Comparison of ENCODE assay signal across 8 cellular contexts in the genomic region with DNA sequence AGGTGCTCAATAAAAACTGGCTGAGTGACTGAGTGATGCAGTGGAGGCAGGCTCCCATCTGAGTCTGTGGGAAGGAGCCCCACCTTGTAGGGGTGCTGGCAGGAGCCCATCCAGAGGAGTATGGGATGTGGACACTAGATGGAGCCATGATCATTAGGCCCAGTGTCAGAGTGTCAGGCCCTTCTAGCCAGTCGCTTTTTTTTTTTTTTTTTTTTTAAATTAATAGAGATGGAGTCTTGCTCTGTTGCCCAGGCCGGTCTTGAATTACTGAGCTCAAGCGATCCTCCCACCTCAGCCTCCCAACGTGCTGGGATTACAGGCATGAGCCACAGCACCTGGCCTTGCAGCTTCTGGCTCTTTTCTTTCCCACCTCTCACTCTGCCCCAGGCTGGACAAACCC. TPM values are rescaled to one million over a fixed set of nuclear protein-coding genes. Genes with fewer than 3 reads are reported as not detected.
DNase-seq lines count a peak whose midpoint lies in the region; ATAC-seq and TF ChIP-seq lines count a peak whose summit lies in the region.

No MANE protein-coding gene starts in this region.

- H3K4me1 Mint-ChIP-seq in CD4-positive, CD25-positive, alpha-beta regulatory T cell = peaks cover 0 to 7% (median 2%) of the 10 kb centered on the region in 4 donors
- H3K4me1 Mint-ChIP-seq in naive B cell = peaks cover 14 to 25% (median 21%) of the 10 kb centered on the region in 3 donors

- DNase-seq in CD4-positive, CD25-positive, alpha-beta regulatory T cell = peak; percentile 18 to 78 (median 58)
- DNase-seq in GM19240 (ENCODE audit: insufficient read length, low spot score) (peak; percentile 93), HL-60 (ENCODE audit: low read depth in 1 of 2, low spot score in 1 of 2) (peak in 1 of 2 experiments; percentile 81), NOMO-1 (lab: John Stamatoyannopoulos, UW; ENCODE audit: unreplicated experiment in 2 of 2) (peak; percentile 69 to 74), erythroblast (lab: John Stamatoyannopoulos, UW) (peak; percentile 80 to 83), naive B cell (peak; percentile 66), upper lobe of left lung (peak in 1 of 2 donors; percentile 64)
- DNase-seq in activated CD8-positive, alpha-beta memory T cell treated with anti-CD3 and anti-CD28 coated beads, Interleukin-2, amount 50 U/mL, for 48 hours = peak; percentile 68

- no peak for TF ChIP-seq EP300 in upper lobe of left lung (IDR thresholded peaks at IDR 0.05)

- H3K4me3 Mint-ChIP-seq in CD4-positive, CD25-positive, alpha-beta regulatory T cell = no peak overlapping the region
- H3K4me3 Mint-ChIP-seq in naive B cell = peak overlapping the region in 3 of 8 donors; percentile 25 to 80 (median 35)

- no peaks in the 10 kb centered on the region for H3K27me3 ChIP-seq in CD4-positive, CD25-positive, alpha-beta regulatory T cell (ENCODE audit: control insufficient read depth, insufficient read depth, low read length)
- H3K27me3 ChIP-seq in HL-60 (ENCODE audit: insufficient read depth, poor library complexity, severe bottlenecking) (no peaks in the 10 kb centered on the region), upper lobe of left lung (no peaks in the 10 kb centered on the region)

- TF ChIP-seq POLR2A in erythroblast (IDR thresholded peaks at IDR 0.05; ENCODE audit: low read length) (no peak), upper lobe of left lung (IDR thresholded peaks at IDR 0.05) (no peak)

- no peak overlapping the region for H3K27ac Mint-ChIP-seq in CD4-positive, CD25-positive, alpha-beta regulatory T cell
- H3K27ac Mint-ChIP-seq in naive B cell = peak overlapping the region in 5 of 6 donors; percentile 18 to 92 (median 42)

- ATAC-seq in CD4-positive, CD25-positive, alpha-beta regulatory T cell (ENCODE audit: low read depth in 2 of 2) = peak; percentile 93 to 95
- ATAC-seq in naive B cell (ENCODE audit: low read depth in 2 of 2) (peak; percentile 95), upper lobe of left lung (ENCODE audit: low FRiP score in 2 of 2) (peak; percentile 88 to 94)

- no peaks in the 10 kb centered on the region for H3K9me3 ChIP-seq in CD4-positive, CD25-positive, alpha-beta regulatory T cell (ENCODE audit: control insufficient read depth in 2 of 2, low read length in 2 of 2)
- H3K9me3 ChIP-seq in upper lobe of left lung = no peaks in the 10 kb centered on the region

- peaks cover 3% of the 10 kb centered on the region for H3K36me3 ChIP-seq in CD4-positive, CD25-positive, alpha-beta regulatory T cell (ENCODE audit: control insufficient read depth, insufficient read depth, low read length)
- H3K36me3 ChIP-seq in upper lobe of left lung = peaks cover 0 to 8% (median 3%) of the 10 kb centered on the region in 4 donors

- TF ChIP-seq CTCF in HL-60 (IDR thresholded peaks at IDR 0.05; ENCODE audit: insufficient read depth, low read length) (peak; percentile 84), upper lobe of left lung (IDR thresholded peaks at IDR 0.05) (peak; percentile 40 to 62 (median 52))

- H3K27ac ChIP-seq in CD4-positive, CD25-positive, alpha-beta regulatory T cell (ENCODE audit: insufficient read depth, low read length, poor library complexity, severe bottlenecking) = no peak overlapping the region
- H3K27ac ChIP-seq in HL-60 (replicated peaks) (no peak overlapping the region), upper lobe of left lung (no peak overlapping the region)

- H3K4me1 ChIP-seq in CD4-positive, CD25-positive, alpha-beta regulatory T cell (ENCODE audit: control insufficient read depth, insufficient read depth, low read length, poor library complexity, severe bottlenecking) = no peaks in the 10 kb centered on the region
- H3K4me1 ChIP-seq in upper lobe of left lung = peaks cover 9 to 13% (median 10%) of the 10 kb centered on the region in 4 donors

- H3K4me3 ChIP-seq in CD4-positive, CD25-positive, alpha-beta regulatory T cell (ENCODE audit: low read depth, low read length) = no peak overlapping the region
- H3K4me3 ChIP-seq in HL-60 (replicated peaks; ENCODE audit: insufficient read depth, low read length) = no peak overlapping the region
- H3K4me3 ChIP-seq in upper lobe of left lung = no peak overlapping the region

- H3K36me3 Mint-ChIP-seq in CD4-positive, CD25-positive, alpha-beta regulatory T cell = peaks cover 5% of the 10 kb centered on the region
- H3K36me3 Mint-ChIP-seq in naive B cell = no peaks in the 10 kb centered on the region

- WGBS in upper lobe of left lung, 2 donors = 13 to 15% methylated on average over 4 of the region's 4 CpGs

- H3K9me3 Mint-ChIP-seq in CD4-positive, CD25-positive, alpha-beta regulatory T cell = no peaks in the 10 kb centered on the region
- H3K9me3 Mint-ChIP-seq in naive B cell = no peaks in the 10 kb centered on the region

- H3K27me3 Mint-ChIP-seq in CD4-positive, CD25-positive, alpha-beta regulatory T cell = peaks cover 5% of the 10 kb centered on the region
- no peaks in the 10 kb centered on the region for H3K27me3 Mint-ChIP-seq in naive B cell

RNA-seq across cellular contexts. Expression of a gene that starts 11.5 kb away (rescaled TPM):
- 10.1 TPM for total RNA-seq in CD4-positive, CD25-positive, alpha-beta regulatory T cell
- polyA plus RNA-seq in CD4-positive, CD25-positive, alpha-beta regulatory T cell = 10 to 100 TPM; 20.4 to 38.3 (median 24.2) TPM
- polyA plus RNA-seq in naive B cell (ENCODE audit: low read depth in 6 of 6) = 10 to 100 TPM; 21.0 to 31.9 (median 24.1) TPM
- total RNA-seq in upper lobe of left lung = 10 to 100 TPM; 11.5 to 25.2 (median 17.6) TPM

RNA-seq across cellular contexts. Expression of a gene that starts 11.7 kb away (rescaled TPM):
- 75.5 TPM for total RNA-seq in CD4-positive, CD25-positive, alpha-beta regulatory T cell
- polyA plus RNA-seq in CD4-positive, CD25-positive, alpha-beta regulatory T cell = 10 to 100 TPM; 12.5 to 20.8 (median 17.8) TPM
- polyA plus RNA-seq in naive B cell (ENCODE audit: low read depth in 6 of 6) = 10 to 100 TPM in 5 of 6 donors, 1 to 10 TPM in 1; 9.0 to 45.5 (median 25.4) TPM
- total RNA-seq in upper lobe of left lung = 10 to 100 TPM; 43.3 to 81.5 (median 58.9) TPM

RNA-seq across cellular contexts. Expression of a gene that starts 24.3 kb away (rescaled TPM):
- 44.9 TPM for total RNA-seq in CD4-positive, CD25-positive, alpha-beta regulatory T cell
- polyA plus RNA-seq in CD4-positive, CD25-positive, alpha-beta regulatory T cell = 1 to 10 TPM; 5.2 to 9.5 (median 8.4) TPM
- 10 to 100 TPM in 5 of 6 donors, 1 to 10 TPM in 1; 8.8 to 26.2 (median 18.9) TPM for polyA plus RNA-seq in naive B cell (ENCODE audit: low read depth in 6 of 6)
- total RNA-seq in upper lobe of left lung = 100 to 1,000 TPM in 1 of 6 donors, 10 to 100 TPM in 5; 36.6 to 193 (median 52.2) TPM

RNA-seq across cellular contexts. Expression of a gene that starts 47.5 kb away (rescaled TPM):
- total RNA-seq in CD4-positive, CD25-positive, alpha-beta regulatory T cell = 0.42 TPM
- not detected for polyA plus RNA-seq in CD4-positive, CD25-positive, alpha-beta regulatory T cell
- 1 to 10 TPM in 1 of 6 donors, not detected in 5; 1.2 TPM for polyA plus RNA-seq in naive B cell (ENCODE audit: low read depth in 6 of 6)
- total RNA-seq in upper lobe of left lung = 10 to 100 TPM in 3 of 6 donors, 1 to 10 TPM in 2, under 1 TPM in 1; 0.97 to 34.1 (median 15.4) TPM

Comparison
In these comparisons a context has a peak if more than half of its experiments do, and no peak if none do; other contexts are left out.
1. H3K27ac Mint-ChIP-seq: peak in naive B cell (5 of 6); none in CD4-positive, CD25-positive, alpha-beta regulatory T cell (0 of 3).
2. Peak in every context shown above with its lines, with median percentiles within 50 percentile points of each other: ATAC-seq.